Comparison of ENCODE assay signal across 24 cellular contexts in genomic region chrX:106955004-106955772, GRCh38. TPM values are rescaled to one million over a fixed set of nuclear protein-coding genes. Genes with fewer than 3 reads are reported as not detected.
DNase-seq lines count a peak whose midpoint lies in the region; ATAC-seq and TF ChIP-seq lines count a peak whose summit lies in the region.
"Had no signal": no experiment of that assay in that cellular context is flagged by ENCODE, and none has a peak within 500 bp of the region (broad histone marks: within the 10 kb centered on the region; RNA-seq: fewer than 3 reads in every experiment).

No MANE protein-coding gene starts in this region.

- TF ChIP-seq CTCF in cardiac fibroblast (IDR thresholded peaks at IDR 0.05; ENCODE audit: low read depth, low read length): no peak
- no peak for TF ChIP-seq CTCF in prostate gland (IDR thresholded peaks at IDR 0.05)
- TF ChIP-seq CTCF in natural killer cell (IDR thresholded peaks at IDR 0.05): no peak

- no peaks in the 10 kb centered on the region for H3K27me3 ChIP-seq in prostate gland (replicated peaks; ENCODE audit: insufficient read depth)
- H3K27me3 ChIP-seq: SJCRH30 had no signal

- intact Hi-C loops in prostate gland (cut with DNase I) (no loop called here), natural killer cell (cut with micrococcal nuclease) (no loop called here)

- H3K27ac Mint-ChIP-seq in natural killer cell: no peak overlapping the region
- H3K27ac Mint-ChIP-seq: activated naive CD4-positive, alpha-beta T cell treated with anti-CD3 and anti-CD28 coated beads for 36 hours; IgD-negative memory B cell had no signal

- no peaks in the 10 kb centered on the region for H3K36me3 Mint-ChIP-seq in natural killer cell
- H3K36me3 Mint-ChIP-seq: IgD-negative memory B cell had no signal

- no peaks in the 10 kb centered on the region for H3K4me1 ChIP-seq in prostate gland (replicated peaks)
- H3K4me1 ChIP-seq: SJCRH30 had no signal

- H3K27ac ChIP-seq in prostate gland: no peak overlapping the region
- H3K27ac ChIP-seq: SJCRH30, skin epidermis had no signal

- no peaks in the 10 kb centered on the region for H3K9me3 Mint-ChIP-seq in natural killer cell
- H3K9me3 Mint-ChIP-seq: activated naive CD4-positive, alpha-beta T cell treated with anti-CD3 and anti-CD28 coated beads for 36 hours; IgD-negative memory B cell had no signal

- no peaks in the 10 kb centered on the region for H3K36me3 ChIP-seq in prostate gland
- H3K36me3 ChIP-seq: SJCRH30 had no signal

- DNase-seq in AG20443 (ENCODE audit: low spot score) (peak; percentile 14), HT1080 (ENCODE audit: low read depth) (peak; percentile 21), cardiac fibroblast (ENCODE audit: low read depth in 2 of 2) (peak; percentile 4 to 43), left lobe of liver (ENCODE audit: low spot score) (no peak), prostate gland (ENCODE audit: low spot score) (no peak), natural killer cell (no peak)
- DNase-seq in activated CD8-positive, alpha-beta memory T cell treated with anti-CD3 and anti-CD28 coated beads, Interleukin-2, amount 50 U/mL, for 4 hours: no peak
- DNase-seq in stimulated activated CD4-positive, alpha-beta T cell treated with anti-CD3 and anti-CD28 coated beads, Interleukin-2, amount 100 ng/mL, for 48 hours: no peak
- DNase-seq: activated CD4-positive, alpha-beta T cell treated with anti-CD3 and anti-CD28 coated beads for 48 hours; activated naive CD4-positive, alpha-beta T cell treated with anti-CD3 and anti-CD28 coated beads for 36 hours; COR-L47; hypothalamus; left colon; mucosa of descending colon; MV-4-11; NCI-H2081; occipital lobe; SJCRH30 had no signal

- H3K4me3 Mint-ChIP-seq in natural killer cell: no peak overlapping the region
- H3K4me3 Mint-ChIP-seq: activated naive CD4-positive, alpha-beta T cell treated with anti-CD3 and anti-CD28 coated beads for 36 hours; IgD-negative memory B cell had no signal

- no peaks in the 10 kb centered on the region for H3K4me1 Mint-ChIP-seq in natural killer cell
- H3K4me1 Mint-ChIP-seq: IgD-negative memory B cell had no signal

- H3K4me3 ChIP-seq in cardiac fibroblast (replicated peaks in 1 of 2; ENCODE audit: low read depth in 2 of 2, low read length in 2 of 2) (no peak overlapping the region), prostate gland (no peak overlapping the region)
- H3K4me3 ChIP-seq: GM12878, mucosa of descending colon, SJCRH30, skin epidermis had no signal

- 33% methylated on average over 1 of the region's 1 CpG for WGBS in prostate gland

- ATAC-seq in left lobe of liver: peak; percentile 38
- ATAC-seq in natural killer cell: no peak
- ATAC-seq: esophagus mucosa, GM12878, left colon, mucosa of descending colon had no signal

- H3K9me3 ChIP-seq in prostate gland: no peaks in the 10 kb centered on the region
- H3K9me3 ChIP-seq: mucosa of descending colon, SJCRH30 had no signal

- TF ChIP-seq POLR2A in prostate gland (IDR thresholded peaks at IDR 0.05): no peak

- peaks cover 0 to 8% of the 10 kb centered on the region in 2 donors for H3K27me3 Mint-ChIP-seq in natural killer cell (ENCODE audit: low read depth in 2 of 2)
- H3K27me3 Mint-ChIP-seq: IgD-negative memory B cell had no signal

RNA-seq across cellular contexts. Expression of gene CLDN2, which starts 35.0 kb away (rescaled TPM):
- total RNA-seq in HT1080 (2014; rRNA removed; shearing (Covaris generic)): 0.03 and 0.10 TPM in 2 replicates
- polyA plus RNA-seq in HT1080 (2015; cell fraction: cytosol; rRNA removed): 0.09 TPM in 1 of 2 replicates, not detected in the other
- 0.05 TPM in 1 of 2 replicates, not detected in the other for polyA plus RNA-seq in HT1080 (2015; cell fraction: nucleus; rRNA removed)
- total RNA-seq in left lobe of liver (6.0 TPM), prostate gland (under 1 TPM in 1 of 2 donors, not detected in 1; 0.28 TPM), natural killer cell (not detected)
- total RNA-seq: activated naive CD4-positive, alpha-beta T cell treated with anti-CD3 and anti-CD28 coated beads for 36 hours; esophagus mucosa; NCI-H460; occipital lobe; SJCRH30; temporal lobe had no signal
- polyA plus RNA-seq: GM12878, IgD-negative memory B cell had no signal

RNA-seq across cellular contexts. Expression of gene MORC4, which starts 44.8 kb away (rescaled TPM):
- total RNA-seq in HT1080 (2014; rRNA removed; shearing (Covaris generic)): 14.4 and 14.7 TPM in 2 replicates
- polyA plus RNA-seq in HT1080 (2015; cell fraction: cytosol; rRNA removed): 10.5 and 13.2 TPM in 2 replicates
- 18.1 and 18.7 TPM in 2 replicates for polyA plus RNA-seq in HT1080 (2015; cell fraction: nucleus; rRNA removed)
- 8.5 TPM for total RNA-seq in left lobe of liver
- 10 to 100 TPM; 20.4 to 36.1 TPM for total RNA-seq in prostate gland
- total RNA-seq in natural killer cell: 1 to 10 TPM; 2.5 to 3.6 (median 3.0) TPM

RNA-seq across cellular contexts. Expression of gene RIPPLY1, which starts 52.0 kb away (rescaled TPM):
- 0.20 TPM in 1 of 2 replicates, not detected in the other for total RNA-seq in HT1080 (2014; rRNA removed; shearing (Covaris generic))
- 0.33 TPM in 1 of 2 replicates, not detected in the other for polyA plus RNA-seq in HT1080 (2015; cell fraction: cytosol; rRNA removed)
- 0.11 TPM in 1 of 2 replicates, not detected in the other for polyA plus RNA-seq in HT1080 (2015; cell fraction: nucleus; rRNA removed)
- total RNA-seq in left lobe of liver (0.75 TPM), prostate gland (not detected), natural killer cell (not detected)
- total RNA-seq: activated naive CD4-positive, alpha-beta T cell treated with anti-CD3 and anti-CD28 coated beads for 36 hours; esophagus mucosa; GM12878; left colon; mucosa of descending colon; NCI-H460; occipital lobe had no signal
- polyA plus RNA-seq: GM12878, IgD-negative memory B cell had no signal

Comparison
In these comparisons a context has a peak if more than half of its experiments do, and no peak if none do; other contexts are left out.
1. DNase-seq: peak in AG20443 (single experiment), HT1080 (single experiment) and cardiac fibroblast (2 of 2); none in left lobe of liver (single experiment), prostate gland (single experiment), activated CD8-positive, alpha-beta memory T cell treated with anti-CD3 and anti-CD28 coated beads, Interleukin-2, amount 50 U/mL, for 4 hours (single experiment), stimulated activated CD4-positive, alpha-beta T cell treated with anti-CD3 and anti-CD28 coated beads, Interleukin-2, amount 100 ng/mL, for 48 hours (0 of 2) and natural killer cell (single experiment).